Comparison of ENCODE assay signal across 1 cellular context in genomic region chr13:46796515-46797467, GRCh38.
TF ChIP-seq lines count a peak whose summit lies in the region.

Gene ESD, minus strand, starts transcription at chr13:46797161. Its CDS starts 5,748 bp downstream, at chr13:46791413.

TF ChIP-seq in WTC11, 78 proteins besides CTCF, POLR2A, EP300 and RAD21 (continued from another document and continues in another):
- TF ChIP-seq, protein P1, sequence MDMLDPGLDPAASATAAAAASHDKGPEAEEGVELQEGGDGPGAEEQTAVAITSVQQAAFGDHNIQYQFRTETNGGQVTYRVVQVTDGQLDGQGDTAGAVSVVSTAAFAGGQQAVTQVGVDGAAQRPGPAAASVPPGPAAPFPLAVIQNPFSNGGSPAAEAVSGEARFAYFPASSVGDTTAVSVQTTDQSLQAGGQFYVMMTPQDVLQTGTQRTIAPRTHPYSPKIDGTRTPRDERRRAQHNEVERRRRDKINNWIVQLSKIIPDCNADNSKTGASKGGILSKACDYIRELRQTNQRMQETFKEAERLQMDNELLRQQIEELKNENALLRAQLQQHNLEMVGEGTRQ (CRISPR knock-in tag; IDR thresholded peaks at IDR 0.05), result peak; percentile 82
- TF ChIP-seq JUN (CRISPR knock-in tag; IDR thresholded peaks at IDR 0.05) (no peak), RORB (CRISPR knock-in tag; IDR thresholded peaks at IDR 0.05) (no peak), ZNF416 (CRISPR knock-in tag; IDR thresholded peaks at IDR 0.05) (no peak), MLX (CRISPR knock-in tag; IDR thresholded peaks at IDR 0.05) (no peak), ZNF317 (CRISPR knock-in tag; IDR thresholded peaks at IDR 0.05; ENCODE audit: borderline replicate concordance, low read depth) (no peak), NFE2L1 (CRISPR knock-in tag; IDR thresholded peaks at IDR 0.05) (peak; percentile 77; the same call in 1 of the 2 replicates), FOXP1 (CRISPR knock-in tag; IDR thresholded peaks at IDR 0.05; ENCODE audit: borderline replicate concordance) (peak; percentile 77; the same call in 1 of the 2 replicates), OVOL2 (CRISPR knock-in tag; IDR thresholded peaks at IDR 0.05; ENCODE audit: borderline replicate concordance) (no peak), NFATC4 (CRISPR knock-in tag; IDR thresholded peaks at IDR 0.05) (no peak), ZNF423 (CRISPR knock-in tag; IDR thresholded peaks at IDR 0.05) (no peak), GRHL2 (CRISPR knock-in tag; IDR thresholded peaks at IDR 0.05; ENCODE audit: insufficient replicate concordance, severe bottlenecking) (no peak), CBFB (CRISPR knock-in tag; IDR thresholded peaks at IDR 0.05; ENCODE audit: low read depth) (no peak), ZNF138 (CRISPR knock-in tag; conservative IDR thresholded peaks at IDR 0.05) (no peak), ZNF281 (CRISPR knock-in tag; IDR thresholded peaks at IDR 0.05) (peak; percentile 70), ZNF232 (CRISPR knock-in tag; IDR thresholded peaks at IDR 0.05) (peak; percentile 68; the same call in 1 of the 2 replicates), E2F4 (CRISPR knock-in tag; IDR thresholded peaks at IDR 0.05; ENCODE audit: borderline replicate concordance, low read depth) (no peak), GTF2I (CRISPR knock-in tag; conservative IDR thresholded peaks at IDR 0.05) (no peak), FOXP4 (CRISPR knock-in tag; IDR thresholded peaks at IDR 0.05) (peak; percentile 76), EMX1 (CRISPR knock-in tag; IDR thresholded peaks at IDR 0.05) (0 out of 2 replicates have a peak, but pooled peaks have one; percentile 40), TEAD4 (CRISPR knock-in tag; IDR thresholded peaks at IDR 0.05) (peak; percentile 32; the same call in 1 of the 2 replicates), NFYB (CRISPR knock-in tag; conservative IDR thresholded peaks at IDR 0.05; ENCODE audit: low read depth) (peak; percentile 56; the same call in 1 of the 2 replicates), ETV6 (CRISPR knock-in tag; IDR thresholded peaks at IDR 0.05) (peak; percentile 73; the same call in 1 of the 2 replicates), CREM (CRISPR knock-in tag; IDR thresholded peaks at IDR 0.05) (peak; percentile 34; the same call in 1 of the 2 replicates), ATF3 (CRISPR knock-in tag; conservative IDR thresholded peaks at IDR 0.05) (no peak), ZNF671 (CRISPR knock-in tag; IDR thresholded peaks at IDR 0.05) (no peak), ZNF263 (CRISPR knock-in tag; IDR thresholded peaks at IDR 0.05; ENCODE audit: low read depth) (peak; percentile 44; the same call in 1 of the 2 replicates), FOXK1 (CRISPR knock-in tag; IDR thresholded peaks at IDR 0.05) (peak; percentile 62; the same call in 1 of the 2 replicates), ZBTB21 (CRISPR knock-in tag; IDR thresholded peaks at IDR 0.05; ENCODE audit: borderline replicate concordance) (0 out of 2 replicates have a peak, but pooled peaks have one; percentile 37), ZSCAN18 (CRISPR knock-in tag; IDR thresholded peaks at IDR 0.05) (no peak), SMAD3 (CRISPR knock-in tag; IDR thresholded peaks at IDR 0.05; ENCODE audit: borderline replicate concordance) (peak; percentile 92), ZBTB43 (CRISPR knock-in tag; IDR thresholded peaks at IDR 0.05) (0 out of 2 replicates have a peak, but pooled peaks have one; percentile 49), MXD4 (CRISPR knock-in tag; IDR thresholded peaks at IDR 0.05; ENCODE audit: borderline replicate concordance) (no peak), CREB1 (CRISPR knock-in tag; IDR thresholded peaks at IDR 0.05) (peak; percentile 73)
- TF ChIP-seq, protein P2, sequence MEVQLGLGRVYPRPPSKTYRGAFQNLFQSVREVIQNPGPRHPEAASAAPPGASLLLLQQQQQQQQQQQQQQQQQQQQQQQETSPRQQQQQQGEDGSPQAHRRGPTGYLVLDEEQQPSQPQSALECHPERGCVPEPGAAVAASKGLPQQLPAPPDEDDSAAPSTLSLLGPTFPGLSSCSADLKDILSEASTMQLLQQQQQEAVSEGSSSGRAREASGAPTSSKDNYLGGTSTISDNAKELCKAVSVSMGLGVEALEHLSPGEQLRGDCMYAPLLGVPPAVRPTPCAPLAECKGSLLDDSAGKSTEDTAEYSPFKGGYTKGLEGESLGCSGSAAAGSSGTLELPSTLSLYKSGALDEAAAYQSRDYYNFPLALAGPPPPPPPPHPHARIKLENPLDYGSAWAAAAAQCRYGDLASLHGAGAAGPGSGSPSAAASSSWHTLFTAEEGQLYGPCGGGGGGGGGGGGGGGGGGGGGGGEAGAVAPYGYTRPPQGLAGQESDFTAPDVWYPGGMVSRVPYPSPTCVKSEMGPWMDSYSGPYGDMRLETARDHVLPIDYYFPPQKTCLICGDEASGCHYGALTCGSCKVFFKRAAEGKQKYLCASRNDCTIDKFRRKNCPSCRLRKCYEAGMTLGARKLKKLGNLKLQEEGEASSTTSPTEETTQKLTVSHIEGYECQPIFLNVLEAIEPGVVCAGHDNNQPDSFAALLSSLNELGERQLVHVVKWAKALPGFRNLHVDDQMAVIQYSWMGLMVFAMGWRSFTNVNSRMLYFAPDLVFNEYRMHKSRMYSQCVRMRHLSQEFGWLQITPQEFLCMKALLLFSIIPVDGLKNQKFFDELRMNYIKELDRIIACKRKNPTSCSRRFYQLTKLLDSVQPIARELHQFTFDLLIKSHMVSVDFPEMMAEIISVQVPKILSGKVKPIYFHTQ (CRISPR knock-in tag; IDR thresholded peaks at IDR 0.05), result no peak
- TF ChIP-seq, protein P3, sequence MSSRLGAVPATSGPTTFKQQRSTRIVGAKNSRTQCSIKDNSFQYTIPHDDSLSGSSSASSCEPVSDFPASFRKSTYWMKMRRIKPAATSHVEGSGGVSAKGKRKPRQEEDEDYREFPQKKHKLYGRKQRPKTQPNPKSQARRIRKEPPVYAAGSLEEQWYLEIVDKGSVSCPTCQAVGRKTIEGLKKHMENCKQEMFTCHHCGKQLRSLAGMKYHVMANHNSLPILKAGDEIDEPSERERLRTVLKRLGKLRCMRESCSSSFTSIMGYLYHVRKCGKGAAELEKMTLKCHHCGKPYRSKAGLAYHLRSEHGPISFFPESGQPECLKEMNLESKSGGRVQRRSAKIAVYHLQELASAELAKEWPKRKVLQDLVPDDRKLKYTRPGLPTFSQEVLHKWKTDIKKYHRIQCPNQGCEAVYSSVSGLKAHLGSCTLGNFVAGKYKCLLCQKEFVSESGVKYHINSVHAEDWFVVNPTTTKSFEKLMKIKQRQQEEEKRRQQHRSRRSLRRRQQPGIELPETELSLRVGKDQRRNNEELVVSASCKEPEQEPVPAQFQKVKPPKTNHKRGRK (CRISPR knock-in tag; IDR thresholded peaks at IDR 0.05; ENCODE audit: borderline replicate concordance), result 0 out of 2 replicates have a peak, but pooled peaks have one; percentile 18
- TF ChIP-seq, protein P4, sequence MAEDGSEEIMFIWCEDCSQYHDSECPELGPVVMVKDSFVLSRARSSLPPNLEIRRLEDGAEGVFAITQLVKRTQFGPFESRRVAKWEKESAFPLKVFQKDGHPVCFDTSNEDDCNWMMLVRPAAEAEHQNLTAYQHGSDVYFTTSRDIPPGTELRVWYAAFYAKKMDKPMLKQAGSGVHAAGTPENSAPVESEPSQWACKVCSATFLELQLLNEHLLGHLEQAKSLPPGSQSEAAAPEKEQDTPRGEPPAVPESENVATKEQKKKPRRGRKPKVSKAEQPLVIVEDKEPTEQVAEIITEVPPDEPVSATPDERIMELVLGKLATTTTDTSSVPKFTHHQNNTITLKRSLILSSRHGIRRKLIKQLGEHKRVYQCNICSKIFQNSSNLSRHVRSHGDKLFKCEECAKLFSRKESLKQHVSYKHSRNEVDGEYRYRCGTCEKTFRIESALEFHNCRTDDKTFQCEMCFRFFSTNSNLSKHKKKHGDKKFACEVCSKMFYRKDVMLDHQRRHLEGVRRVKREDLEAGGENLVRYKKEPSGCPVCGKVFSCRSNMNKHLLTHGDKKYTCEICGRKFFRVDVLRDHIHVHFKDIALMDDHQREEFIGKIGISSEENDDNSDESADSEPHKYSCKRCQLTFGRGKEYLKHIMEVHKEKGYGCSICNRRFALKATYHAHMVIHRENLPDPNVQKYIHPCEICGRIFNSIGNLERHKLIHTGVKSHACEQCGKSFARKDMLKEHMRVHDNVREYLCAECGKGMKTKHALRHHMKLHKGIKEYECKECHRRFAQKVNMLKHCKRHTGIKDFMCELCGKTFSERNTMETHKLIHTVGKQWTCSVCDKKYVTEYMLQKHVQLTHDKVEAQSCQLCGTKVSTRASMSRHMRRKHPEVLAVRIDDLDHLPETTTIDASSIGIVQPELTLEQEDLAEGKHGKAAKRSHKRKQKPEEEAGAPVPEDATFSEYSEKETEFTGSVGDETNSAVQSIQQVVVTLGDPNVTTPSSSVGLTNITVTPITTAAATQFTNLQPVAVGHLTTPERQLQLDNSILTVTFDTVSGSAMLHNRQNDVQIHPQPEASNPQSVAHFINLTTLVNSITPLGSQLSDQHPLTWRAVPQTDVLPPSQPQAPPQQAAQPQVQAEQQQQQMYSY (CRISPR knock-in tag; IDR thresholded peaks at IDR 0.05), result 0 out of 2 replicates have a peak, but pooled peaks have one; percentile 23
